Comparison of ENCODE assay signal across 22 cellular contexts in the genomic region with DNA sequence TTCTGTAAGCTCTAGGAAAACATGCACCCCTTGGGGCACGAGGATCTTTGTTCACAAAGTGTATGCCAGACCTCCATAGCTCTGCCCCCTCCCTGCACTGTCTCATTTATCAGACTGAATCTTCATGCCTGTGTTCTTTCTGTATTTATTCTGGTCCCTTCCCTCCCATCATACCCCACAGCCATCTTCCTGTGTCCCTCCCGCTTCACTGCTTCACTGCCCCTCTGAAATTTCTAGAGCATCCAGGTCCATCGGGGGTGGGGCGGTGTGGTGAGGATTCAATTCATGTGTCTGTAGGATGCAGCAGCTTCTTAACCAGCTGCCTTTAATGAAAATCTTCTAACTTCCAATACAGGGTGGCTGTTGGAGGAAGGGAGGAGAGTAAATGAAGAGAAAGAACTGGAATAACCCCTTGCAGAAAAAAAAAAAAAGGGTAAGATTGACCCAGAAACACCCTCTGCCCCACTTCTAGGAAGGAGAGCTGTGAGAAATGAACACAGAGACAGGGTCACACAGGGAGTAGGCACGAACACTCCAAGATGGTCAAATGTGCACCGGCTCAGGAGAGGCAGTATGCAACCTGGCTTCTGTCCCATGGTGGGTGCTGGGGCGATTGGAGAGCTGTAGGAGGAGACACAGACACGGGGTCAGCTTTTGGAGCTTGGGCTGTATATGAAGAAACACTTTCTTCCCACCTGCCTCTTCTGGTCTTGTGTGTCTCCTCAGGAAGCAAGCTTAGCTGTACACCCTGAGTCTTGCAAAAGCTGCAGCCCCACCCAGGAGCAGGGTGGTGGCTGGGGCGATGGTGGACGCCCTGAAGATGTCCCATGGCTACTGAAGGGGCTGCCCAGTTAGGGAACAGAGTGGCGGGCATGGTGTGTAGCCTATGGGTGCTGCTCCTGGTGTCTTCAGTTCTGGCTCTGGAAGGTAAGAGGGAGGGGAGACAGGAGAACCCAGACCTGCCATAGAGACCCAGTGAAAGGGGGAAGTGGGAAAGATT. TPM values are rescaled to one million over a fixed set of nuclear protein-coding genes. Genes with fewer than 3 reads are reported as not detected.
DNase-seq lines count a peak whose midpoint lies in the region; ATAC-seq and TF ChIP-seq lines count a peak whose summit lies in the region.
"Had no signal": no experiment of that assay in that cellular context is flagged by ENCODE, and none has a peak within 500 bp of the region (broad histone marks: within the 10 kb centered on the region; RNA-seq: fewer than 3 reads in every experiment).

No MANE protein-coding gene starts in this region.

- H3K27me3 ChIP-seq in CD4-positive, alpha-beta T cell (ENCODE audit: control insufficient read depth, insufficient read depth, low read length), result no peaks in the 10 kb centered on the region
- H3K27me3 ChIP-seq in naive thymus-derived CD4-positive, alpha-beta T cell (ENCODE audit: control insufficient read depth in 2 of 2, insufficient read depth in 2 of 2, low read length in 2 of 2), result no peaks in the 10 kb centered on the region

- ATAC-seq in CD4-positive, alpha-beta T cell (ENCODE audit: poor library complexity), result no peak
- no peak for ATAC-seq in activated T-helper 17 cell treated with anti-CD3 and anti-CD28 coated beads, Interleukin-2, amount 50 U/mL, for 72 hours (replicated peaks)
- no peak for ATAC-seq in naive thymus-derived CD4-positive, alpha-beta T cell
- ATAC-seq: SK-N-SH treated with all-trans-retinoic acid at 6 μM for 48 hours had no signal

- DNase-seq in CD4-positive, alpha-beta T cell, result no peak
- DNase-seq in Daoy (ENCODE audit: low read depth), result peak; percentile 2
- DNase-seq in naive thymus-derived CD4-positive, alpha-beta T cell, result no peak
- no peak for DNase-seq in NCI-H2196 treated with DMSO at 0.1 percent for 48 hours (lab: John Stamatoyannopoulos, UW; ENCODE audit: unreplicated experiment)
- no peak for DNase-seq in stimulated activated CD4-positive, alpha-beta T cell treated with anti-CD3 and anti-CD28 coated beads, Interleukin-4, amount 100 ng/mL, for 1 hour
- DNase-seq in inferior parietal cortex (ENCODE audit: extremely low spot score), result no peak
- DNase-seq: ACHN, Caco-2, GDM1, KG1, MV-4-11, NCI-H1694 treated with DMSO at 0.1 percent for 48 hours, NCI-H2107, NCI-H2227 treated with DMSO at 0.1 percent for 48 hours, NCI-H510A treated with DMSO at 0.1 percent for 48 hours, NCI-H774, OCI-M1, SIG-M5 had no signal

- no peak overlapping the region for H3K4me3 Mint-ChIP-seq in CD4-positive, alpha-beta T cell
- no peak overlapping the region for H3K4me3 Mint-ChIP-seq in activated T-helper 17 cell treated with anti-CD3 and anti-CD28 coated beads, Interleukin-2, amount 50 U/mL, for 72 hours
- peak overlapping the region in 1 of 10 donors; percentile 14 for H3K4me3 Mint-ChIP-seq in naive thymus-derived CD4-positive, alpha-beta T cell
- H3K4me3 Mint-ChIP-seq: CD14-positive monocyte had no signal

- peaks cover 51% of the 10 kb centered on the region for H3K36me3 Mint-ChIP-seq in CD4-positive, alpha-beta T cell (ENCODE audit: low read depth)
- no peaks in the 10 kb centered on the region for H3K36me3 Mint-ChIP-seq in activated T-helper 17 cell treated with anti-CD3 and anti-CD28 coated beads, Interleukin-2, amount 50 U/mL, for 72 hours (ENCODE audit: low read depth)
- H3K36me3 Mint-ChIP-seq in naive thymus-derived CD4-positive, alpha-beta T cell, result peaks cover 0 to 13% (median 0%) of the 10 kb centered on the region in 5 donors

- H3K4me1 ChIP-seq in naive thymus-derived CD4-positive, alpha-beta T cell (ENCODE audit: control insufficient read depth in 2 of 2, insufficient read depth in 2 of 2, low read length in 2 of 2), result no peaks in the 10 kb centered on the region
- H3K4me1 ChIP-seq: Caco-2 had no signal

- no peak for TF ChIP-seq CTCF in CD4-positive, alpha-beta T cell (IDR thresholded peaks at IDR 0.05)

- CTCF ChIA-PET in CD4-positive, alpha-beta T cell (lab: Charles Lee), result interaction anchor here (1.7 kb wide), 1 partner anchor 9 kb away, joined by 7 read pairs; no protein-coding TSS in a partner anchor
- CTCF ChIA-PET in naive thymus-derived CD4-positive, alpha-beta T cell (lab: Charles Lee), result interaction anchor here (1.2 kb wide), 1 partner anchor 9 kb away, joined by 3 read pairs; no protein-coding TSS in a partner anchor

- H3K9me3 ChIP-seq in CD4-positive, alpha-beta T cell (ENCODE audit: control insufficient read depth, low read length), result no peaks in the 10 kb centered on the region
- no peaks in the 10 kb centered on the region for H3K9me3 ChIP-seq in naive thymus-derived CD4-positive, alpha-beta T cell (ENCODE audit: control insufficient read depth in 2 of 3, low read length in 3 of 3)
- H3K9me3 ChIP-seq: Caco-2 had no signal

- no peaks in the 10 kb centered on the region for H3K9me3 Mint-ChIP-seq in CD4-positive, alpha-beta T cell
- H3K9me3 Mint-ChIP-seq in activated T-helper 17 cell treated with anti-CD3 and anti-CD28 coated beads, Interleukin-2, amount 50 U/mL, for 72 hours, result no peaks in the 10 kb centered on the region
- no peaks in the 10 kb centered on the region for H3K9me3 Mint-ChIP-seq in naive thymus-derived CD4-positive, alpha-beta T cell
- H3K9me3 Mint-ChIP-seq: CD14-positive monocyte had no signal

- intact Hi-C loops in CD4-positive, alpha-beta T cell (cut with DNase I, micrococcal nuclease), result loop anchor here in 1 of 2 experiments (10.0 kb wide), 1 partner anchor 48 kb away; no protein-coding TSS in a partner anchor
- intact Hi-C loops in naive thymus-derived CD4-positive, alpha-beta T cell (cut with micrococcal nuclease), result no loop called here

- H3K27me3 Mint-ChIP-seq in CD4-positive, alpha-beta T cell, result no peaks in the 10 kb centered on the region
- H3K27me3 Mint-ChIP-seq in activated T-helper 17 cell treated with anti-CD3 and anti-CD28 coated beads, Interleukin-2, amount 50 U/mL, for 72 hours, result no peaks in the 10 kb centered on the region
- H3K27me3 Mint-ChIP-seq in naive thymus-derived CD4-positive, alpha-beta T cell, result peaks cover 0 to 9% (median 0%) of the 10 kb centered on the region in 5 donors

- POLR2A ChIA-PET in CD4-positive, alpha-beta T cell (lab: Charles Lee), result interaction anchor here (0.7 to 1.1 kb wide), 2 partner anchors 9 to 58 kb away, joined by 3 to 4 read pairs; no protein-coding TSS in a partner anchor
- POLR2A ChIA-PET in naive thymus-derived CD4-positive, alpha-beta T cell (lab: Charles Lee), result interaction anchor here (0.6 to 10.8 kb wide), 3 partner anchors 53 to 77 kb away, joined by 3 to 133 read pairs (median 3); no protein-coding TSS in a partner anchor

- peaks cover 0 to 30% (median 0%) of the 10 kb centered on the region in 3 experiments for H3K36me3 ChIP-seq in naive thymus-derived CD4-positive, alpha-beta T cell (ENCODE audit: control insufficient read depth in 2 of 3, insufficient read depth in 3 of 3, low read length in 3 of 3)

- no peak overlapping the region for H3K27ac ChIP-seq in CD4-positive, alpha-beta T cell (ENCODE audit: low read depth, low read length)
- H3K27ac ChIP-seq in naive thymus-derived CD4-positive, alpha-beta T cell (ENCODE audit: low read depth, low read length), result no peak overlapping the region

- peak overlapping the region; percentile 45 for H3K27ac Mint-ChIP-seq in CD4-positive, alpha-beta T cell
- H3K27ac Mint-ChIP-seq in activated T-helper 17 cell treated with anti-CD3 and anti-CD28 coated beads, Interleukin-2, amount 50 U/mL, for 72 hours, result peak overlapping the region; percentile 16
- H3K27ac Mint-ChIP-seq in naive thymus-derived CD4-positive, alpha-beta T cell, result peak overlapping the region in 7 of 9 donors; percentile 18 to 76 (median 39)

- peaks cover 30% of the 10 kb centered on the region for H3K4me1 Mint-ChIP-seq in CD4-positive, alpha-beta T cell (ENCODE audit: low read depth)
- no peaks in the 10 kb centered on the region for H3K4me1 Mint-ChIP-seq in activated T-helper 17 cell treated with anti-CD3 and anti-CD28 coated beads, Interleukin-2, amount 50 U/mL, for 72 hours
- peaks cover 0 to 27% (median 16%) of the 10 kb centered on the region in 7 donors for H3K4me1 Mint-ChIP-seq in naive thymus-derived CD4-positive, alpha-beta T cell

- no peak overlapping the region for H3K4me3 ChIP-seq in naive thymus-derived CD4-positive, alpha-beta T cell (ENCODE audit: low read length)

RNA-seq across cellular contexts. Expression of a gene that starts 7.8 kb away (rescaled TPM):
- total RNA-seq in CD4-positive, alpha-beta T cell, result 10 to 100 TPM; 50.7 to 55.8 TPM
- 12.9 and 20.4 TPM in 2 replicates for total RNA-seq in Daoy (2014; rRNA removed; shearing (Covaris generic))
- 10 to 100 TPM in 1 of 2 donors, 1 to 10 TPM in 1; 8.0 to 14.9 TPM for total RNA-seq in activated T-helper 17 cell treated with anti-CD3 and anti-CD28 coated beads, Interleukin-2, amount 50 U/mL, for 72 hours
- 100 to 1,000 TPM in 2 of 5 experiments, 10 to 100 TPM in 2, 1 to 10 TPM in 1; 9.8 to 110 (median 78.8) TPM for total RNA-seq in naive thymus-derived CD4-positive, alpha-beta T cell
- 10 to 100 TPM; 36.9 to 55.6 TPM for polyA plus RNA-seq in naive thymus-derived CD4-positive, alpha-beta T cell

RNA-seq across cellular contexts. Expression of a gene that starts 22.8 kb away (rescaled TPM):
- total RNA-seq in CD4-positive, alpha-beta T cell, result not detected
- total RNA-seq in Daoy (2014; rRNA removed; shearing (Covaris generic)), result not detected in 2 replicates
- under 1 TPM in 1 of 2 donors, not detected in 1; 0.16 TPM for total RNA-seq in activated T-helper 17 cell treated with anti-CD3 and anti-CD28 coated beads, Interleukin-2, amount 50 U/mL, for 72 hours
- under 1 TPM in 1 of 5 experiments, not detected in 4; 0.05 TPM for total RNA-seq in naive thymus-derived CD4-positive, alpha-beta T cell
- polyA plus RNA-seq in naive thymus-derived CD4-positive, alpha-beta T cell, result not detected
- total RNA-seq: H4 had no signal
- polyA plus RNA-seq: CD14-positive monocyte had no signal
